ENCODE assay signal across 8 cellular contexts in the genomic region with DNA sequence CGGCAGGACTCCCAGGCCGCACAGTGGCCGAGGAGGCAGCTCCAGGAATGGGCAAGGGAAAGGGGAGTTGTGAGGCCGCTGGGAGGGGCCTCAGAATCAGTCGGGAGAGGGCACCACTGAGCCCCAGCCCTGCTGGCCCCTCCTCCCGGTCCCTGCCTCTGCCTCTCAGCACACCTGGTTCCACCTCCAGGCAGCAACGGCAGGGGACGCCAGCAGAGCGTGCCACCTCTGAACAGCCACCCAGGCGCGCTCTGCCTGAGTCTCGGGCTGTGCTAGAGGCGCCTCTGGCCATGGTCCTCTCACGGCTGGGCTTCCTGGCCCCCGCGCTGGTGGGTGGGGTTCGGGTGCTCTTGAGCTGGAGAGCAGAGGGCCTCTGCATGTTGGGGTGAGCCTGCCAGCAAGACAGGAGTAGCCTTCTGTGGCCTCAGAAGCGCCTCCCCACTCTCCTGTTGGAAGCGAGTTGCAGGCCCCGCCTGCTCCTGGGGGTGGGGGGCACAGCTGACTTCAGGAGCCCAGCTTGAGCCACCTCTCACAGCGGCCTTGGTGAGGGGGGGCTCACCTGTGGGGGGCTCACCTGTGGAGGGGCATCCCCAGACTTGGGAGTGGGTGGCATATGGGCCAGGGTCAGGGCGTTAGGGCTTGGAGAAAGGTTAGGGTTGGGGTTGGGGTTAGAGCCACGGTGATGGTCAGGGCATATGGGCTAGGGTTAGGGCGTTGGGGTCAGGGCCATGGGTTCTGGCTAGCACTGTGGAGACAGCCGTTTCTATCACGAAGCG. TPM values are rescaled to one million over a fixed set of nuclear protein-coding genes. Genes with fewer than 3 reads are reported as not detected.
DNase-seq lines count a peak whose midpoint lies in the region; ATAC-seq, FAIRE-seq and TF ChIP-seq lines count a peak whose summit lies in the region.

No MANE protein-coding gene starts in this region.

- H3K36me3 ChIP-seq in CD8-positive, alpha-beta T cell (ENCODE audit: insufficient read depth, low read length) = no peaks in the 10 kb centered on the region
- H3K36me3 ChIP-seq in left lung = no peaks in the 10 kb centered on the region

- FAIRE-seq in GM19239 (lab: Jason Lieb, UNC) = no peak

- CTCF ChIA-PET in CD8-positive, alpha-beta T cell (lab: Charles Lee) = interaction anchor here (1.0 to 1.6 kb wide), 2 partner anchors 61 to 121 kb away, joined by 3 to 6 read pairs; no protein-coding TSS in a partner anchor

- H3K4me1 Mint-ChIP-seq in CD8-positive, alpha-beta T cell (ENCODE audit: low read depth) = no peaks in the 10 kb centered on the region

- H3K4me3 ChIP-seq in CD8-positive, alpha-beta T cell (ENCODE audit: low read depth, low read length) = no peak overlapping the region
- no peak overlapping the region for H3K4me3 ChIP-seq in left lung

- H3K9me3 Mint-ChIP-seq in CD8-positive, alpha-beta T cell = no peaks in the 10 kb centered on the region

- no peaks in the 10 kb centered on the region for H3K36me3 Mint-ChIP-seq in CD8-positive, alpha-beta T cell

- no peaks in the 10 kb centered on the region for H3K4me1 ChIP-seq in CD8-positive, alpha-beta T cell (ENCODE audit: insufficient read depth, low read length)
- H3K4me1 ChIP-seq in left lung = peaks cover 3 to 12% of the 10 kb centered on the region in 2 donors

- no peak overlapping the region for H3K27ac ChIP-seq in CD8-positive, alpha-beta T cell (ENCODE audit: low read depth, low read length)
- no peak overlapping the region for H3K27ac ChIP-seq in VCaP
- no peak overlapping the region for H3K27ac ChIP-seq in left lung

- POLR2A ChIA-PET in CD8-positive, alpha-beta T cell (lab: Charles Lee) = no interaction called here

- H3K4me3 Mint-ChIP-seq in CD8-positive, alpha-beta T cell = no peak overlapping the region

- H3K27ac Mint-ChIP-seq in CD8-positive, alpha-beta T cell = no peak overlapping the region

- no peaks in the 10 kb centered on the region for H3K9me3 ChIP-seq in CD8-positive, alpha-beta T cell (ENCODE audit: low read length)
- H3K9me3 ChIP-seq in left lung = no peaks in the 10 kb centered on the region

- intact Hi-C loops in CD8-positive, alpha-beta T cell (cut with DNase I, micrococcal nuclease) = loop anchor here in 1 of 2 experiments (1.0 kb wide), 1 partner anchor 121 kb away; no protein-coding TSS in a partner anchor
- intact Hi-C loops in left lung (cut with DNase I) = no loop called here

- peak in 3 of 7 experiments; percentile 16 to 34 (median 18) for DNase-seq in CD8-positive, alpha-beta T cell
- DNase-seq in GM19239 (ENCODE audit: insufficient read length, low spot score) = peak; percentile 82
- peak in 1 of 2 donors; percentile 52 for DNase-seq in left lung
- DNase-seq in foreskin melanocyte = no peak

- no peaks in the 10 kb centered on the region for H3K27me3 ChIP-seq in CD8-positive, alpha-beta T cell (ENCODE audit: insufficient read depth, low read length)
- H3K27me3 ChIP-seq in left lung = peaks cover 0 to 52% of the 10 kb centered on the region in 2 donors

- H3K27me3 Mint-ChIP-seq in CD8-positive, alpha-beta T cell (ENCODE audit: low read depth) = no peaks in the 10 kb centered on the region

- no peak for TF ChIP-seq CTCF in CD8-positive, alpha-beta T cell (IDR thresholded peaks at IDR 0.05)
- TF ChIP-seq CTCF in VCaP (conservative IDR thresholded peaks at IDR 0.05) (peak; percentile 52), left lung (IDR thresholded peaks at IDR 0.05) (peak in 1 of 2 donors; percentile 16)

- peak; percentile 68 for ATAC-seq in CD8-positive, alpha-beta T cell
- ATAC-seq in left lung (peak; percentile 83), HG03469 (IDR thresholded peaks at IDR 0.05; ENCODE audit: unreplicated experiment) (no peak), HG02981 (IDR thresholded peaks at IDR 0.05; ENCODE audit: unreplicated experiment) (no peak), GM18502 (IDR thresholded peaks at IDR 0.05; ENCODE audit: poor library complexity, unreplicated experiment) (no peak)

RNA-seq across cellular contexts. Expression of a gene that starts 32.8 kb away (rescaled TPM):
- total RNA-seq in CD8-positive, alpha-beta T cell = 10 to 100 TPM; 33.2 to 37.3 TPM
- 10 to 100 TPM; 38.6 to 41.3 TPM for total RNA-seq in left lung

Comparison
In these comparisons a context has a peak if more than half of its experiments do, and no peak if none do; other contexts are left out.
1. ATAC-seq: peak in CD8-positive, alpha-beta T cell (single experiment) and left lung (single experiment); none in HG03469 (single experiment), HG02981 (single experiment) and GM18502 (single experiment).